In the genomic region with DNA sequence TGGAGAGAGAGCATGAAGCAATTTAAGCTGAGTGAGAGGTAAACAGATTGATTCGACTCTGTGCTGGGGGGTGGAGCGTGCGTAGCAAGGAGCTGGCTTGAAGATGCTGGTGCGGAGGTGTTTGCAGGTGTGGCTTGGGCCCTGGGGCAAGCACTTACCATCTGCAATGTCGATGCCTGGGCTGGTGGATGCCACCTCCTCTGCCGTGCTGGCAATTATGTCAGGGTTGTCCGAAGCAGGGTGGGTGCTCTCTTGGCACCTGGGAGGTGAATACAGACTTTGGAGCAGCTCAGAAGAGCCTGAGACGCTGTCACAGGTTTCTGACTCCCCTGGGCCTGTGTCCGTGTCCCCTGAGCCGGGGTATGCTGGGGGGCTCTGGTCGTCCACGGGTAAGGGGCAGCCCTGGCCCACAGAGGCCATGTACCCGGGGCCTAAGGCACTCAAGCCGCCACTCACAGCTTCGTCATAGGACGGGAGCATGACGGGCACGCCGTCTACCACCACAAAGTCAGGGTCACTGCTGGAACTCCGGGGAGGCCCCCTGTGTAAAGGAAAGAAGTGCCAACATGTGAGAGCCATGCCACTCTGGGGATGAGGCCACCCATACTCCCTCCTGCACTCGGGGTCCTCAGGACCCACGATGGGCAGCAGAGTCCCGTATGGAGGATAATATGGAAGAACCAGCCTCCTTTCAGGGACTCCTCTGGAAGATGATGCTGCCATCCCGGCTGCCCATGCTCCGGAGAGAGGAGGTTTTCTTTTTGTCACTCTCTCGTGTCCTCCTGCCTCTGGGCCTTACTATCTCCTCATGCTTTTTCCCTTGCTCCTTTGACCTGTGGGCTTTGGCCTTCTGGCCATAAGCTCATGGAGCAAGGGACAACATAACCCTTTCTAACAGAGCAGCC, we compare ENCODE assay signal across 26 cellular contexts.
DNase-seq lines count a peak whose midpoint lies in the region; ATAC-seq, FAIRE-seq and TF ChIP-seq lines count a peak whose summit lies in the region.
"Had no signal": no experiment of that assay in that cellular context is flagged by ENCODE, and none has a peak within 500 bp of the region (broad histone marks: within the 10 kb centered on the region; RNA-seq: fewer than 3 reads in every experiment).

No MANE protein-coding gene starts in this region.

- H3K18ac ChIP-seq in neuronal stem cell (ENCODE audit: low read length), result no peak overlapping the region

- H3K36me3 ChIP-seq in K562 (ENCODE audit: control insufficient read depth, insufficient read depth, low read length) (no peaks in the 10 kb centered on the region), neuronal stem cell (replicated peaks in 1 of 2; ENCODE audit: control insufficient read depth in 2 of 2, insufficient read depth in 2 of 2, low read length in 2 of 2) (no peaks in the 10 kb centered on the region), vagina (no peaks in the 10 kb centered on the region)

- 0 out of 5 replicates have a peak, but pooled peaks cover 0 to 3% of the 10 kb centered on the region in 2 experiments for H3K4me1 ChIP-seq in K562 (replicated peaks in 1 of 2; ENCODE audit: control insufficient read depth in 2 of 2, insufficient read depth in 2 of 2, low read length in 2 of 2)
- no peaks in the 10 kb centered on the region for H3K4me1 ChIP-seq in neuronal stem cell (ENCODE audit: control insufficient read depth in 2 of 2, insufficient read depth in 1 of 2, low read depth in 1 of 2, low read length in 2 of 2)
- no peaks in the 10 kb centered on the region for H3K4me1 ChIP-seq in vagina
- H3K4me1 ChIP-seq: A549; BLaER1 treated with 17β-estradiol and CSF1 and Interleukin-3, amounts not matched to agents 10 nM and 100 nM had no signal

- H3K27ac ChIP-seq in K562 (ENCODE audit: extremely low read depth, low read depth, low read length), result no peak overlapping the region
- H3K27ac ChIP-seq in neuronal stem cell (replicated peaks; ENCODE audit: low read length), result no peak overlapping the region
- no peak overlapping the region for H3K27ac ChIP-seq in vagina
- H3K27ac ChIP-seq: A549; BLaER1 treated with 17β-estradiol and CSF1 and Interleukin-3, amounts not matched to agents 10 nM and 100 nM; SK-N-MC had no signal

- H2AK5ac ChIP-seq in neuronal stem cell (ENCODE audit: low read depth, low read length), result no peak overlapping the region

- TF ChIP-seq POLR2A in K562 (conservative IDR thresholded peaks at IDR 0.05) (no peak), vagina (IDR thresholded peaks at IDR 0.05) (no peak)

- intact Hi-C loops in K562 (cut with micrococcal nuclease), result no loop called here
- intact Hi-C loops in vagina (cut with DNase I), result no loop called here

- H3K4me3 ChIP-seq in K562 (no peak overlapping the region), neuronal stem cell (ENCODE audit: low read length in 2 of 2) (no peak overlapping the region), vagina (no peak overlapping the region)
- H3K4me3 ChIP-seq: A549; BLaER1 treated with 17β-estradiol and CSF1 and Interleukin-3, amounts not matched to agents 10 nM and 100 nM; SK-N-MC had no signal

- no peak overlapping the region for H2AFZ ChIP-seq in K562 (ENCODE audit: low read depth, low read length)
- H2AFZ ChIP-seq in neuronal stem cell (ENCODE audit: low read length), result no peak overlapping the region

- no peak for TF ChIP-seq CTCF in K562 (IDR thresholded peaks at IDR 0.05 in 2 of 3, conservative IDR thresholded peaks at IDR 0.05 in 1 of 3; ENCODE audit: insufficient read depth in 2 of 3, low read depth in 1 of 3, low read length in 3 of 3)
- no peak for TF ChIP-seq CTCF in vagina (IDR thresholded peaks at IDR 0.05)

- DNase-seq in activated effector memory CD4-positive, alpha-beta T cell treated with anti-CD3 and anti-CD28 coated beads, Interleukin-2, amount 50 U/mL, for 16 hours, result peak; percentile 50
- no peak for DNase-seq in activated effector memory CD4-positive, alpha-beta T cell treated with Interleukin-2 at 50 U/mL for 16 hours
- DNase-seq in K562 (ENCODE audit: extremely low read depth in 1 of 4, low spot score in 3 of 4), result no peak
- DNase-seq in neuronal stem cell (ENCODE audit: low spot score), result no peak
- DNase-seq in vagina (ENCODE audit: extremely low spot score in 2 of 2), result peak; percentile 74 to 91
- DNase-seq in OCI-M2 (lab: John Stamatoyannopoulos, UW; ENCODE audit: unreplicated experiment), result no peak
- no peak for DNase-seq in CD1c-positive myeloid dendritic cell (ENCODE audit: extremely low spot score)
- DNase-seq: AML-193; CD4-positive, alpha-beta memory T cell; COR-L47; GF-D8; GOT3; HCEC 1CT; Kasumi-1; NCI-H1092 treated with DMSO at 0.1 percent for 48 hours; NCI-H2029; NCI-H2171; NCI-H226; NCI-H510A; NCI-H69; SIG-M5 had no signal

- H3K4me2 ChIP-seq in K562 (ENCODE audit: insufficient read depth, low read length), result no peak overlapping the region
- no peak overlapping the region for H3K4me2 ChIP-seq in neuronal stem cell (ENCODE audit: insufficient read depth, low read length, poor library complexity, severe bottlenecking)
- H3K4me2 ChIP-seq: A549; BLaER1 treated with 17β-estradiol and CSF1 and Interleukin-3, amounts not matched to agents 10 nM and 100 nM had no signal

- H3K79me1 ChIP-seq in neuronal stem cell (ENCODE audit: low read depth, low read length), result no peaks in the 10 kb centered on the region

- peak overlapping the region; percentile 33 for H4K91ac ChIP-seq in neuronal stem cell (ENCODE audit: low read depth, low read length, poor library complexity)

- H3K9ac ChIP-seq in K562 (ENCODE audit: insufficient read depth in 1 of 2, low read depth in 2 of 2, low read length in 2 of 2) (no peak overlapping the region), neuronal stem cell (ENCODE audit: low read depth, low read length, poor library complexity) (no peak overlapping the region)
- H3K9ac ChIP-seq: BLaER1 treated with 17β-estradiol and CSF1 and Interleukin-3, amounts not matched to agents 10 nM and 100 nM had no signal

- no peak overlapping the region for H2BK15ac ChIP-seq in neuronal stem cell (ENCODE audit: low read length)

- no peak for FAIRE-seq in K562 (lab: Jason Lieb, UNC)
- FAIRE-seq: A549, GM12891, RCC 7860 had no signal

- TF ChIP-seq EP300 in K562 (IDR thresholded peaks at IDR 0.05; ENCODE audit: low read length), result no peak

- no peak for ATAC-seq in K562
- ATAC-seq: A549 had no signal

- H3K23ac ChIP-seq in neuronal stem cell (ENCODE audit: low read depth, low read length, poor library complexity), result no peak overlapping the region

- H3K4ac ChIP-seq in neuronal stem cell (ENCODE audit: low read length), result no peak overlapping the region

- TF ChIP-seq RAD21 in K562 (CRISPR knock-in tag; conservative IDR thresholded peaks at IDR 0.05 in 1 of 2, IDR thresholded peaks at IDR 0.05 in 1 of 2), result no peak

- no peak overlapping the region for H3K14ac ChIP-seq in neuronal stem cell (ENCODE audit: low read length)

- H2BK5ac ChIP-seq in neuronal stem cell (ENCODE audit: low read length), result no peak overlapping the region

- in situ Hi-C loops in K562 (cut with MboI), result no loop called here

- POLR2A ChIA-PET in K562 (lab: Yijun Ruan, JAX), result no interaction called here

- BruUV-seq in K562 (replicated peaks; lab: Mats Ljungman, UMichigan), result no TSS peak

- H4K8ac ChIP-seq in neuronal stem cell (ENCODE audit: low read depth, low read length), result no peak overlapping the region

- no peak overlapping the region for H2BK120ac ChIP-seq in neuronal stem cell (ENCODE audit: low read depth, low read length)

- H3K79me2 ChIP-seq in K562 (ENCODE audit: control insufficient read depth, insufficient read depth, low read length), result no peaks in the 10 kb centered on the region

- WGBS in K562 (ENCODE audit: insufficient coverage, low coverage, missing lambda C conversion rate), result 56% methylated on average over 26 of the region's 26 CpGs
- no CpG with 5 or more reads among the region's 26 CpGs for WGBS in neuronal stem cell (ENCODE audit: extremely low coverage in 2 of 2, insufficient read length in 2 of 2, insufficient replicate concordance in 1 of 2), 2 donors

- H3K9me3 ChIP-seq in K562 (replicated peaks; ENCODE audit: control insufficient read depth, insufficient read depth, low read depth, low read length) (no peaks in the 10 kb centered on the region), neuronal stem cell (replicated peaks in 1 of 2; ENCODE audit: control insufficient read depth in 2 of 2, insufficient read depth in 1 of 2, low read depth in 1 of 2, low read length in 2 of 2) (peaks cover 0 to 5% of the 10 kb centered on the region in 2 donors), vagina (no peaks in the 10 kb centered on the region)
- H3K9me3 ChIP-seq: A549 had no signal

- CTCF ChIA-PET in K562 (lab: Yijun Ruan, JAX; ENCODE audit: low intra/inter-chr PET ratio), result no interaction called here

- H2BK12ac ChIP-seq in neuronal stem cell (ENCODE audit: low read length), result no peak overlapping the region

- H3K27me3 ChIP-seq in K562 (ENCODE audit: control insufficient read depth in 2 of 2, insufficient read depth in 2 of 2, low read length in 2 of 2), result no peaks in the 10 kb centered on the region; a peak in 1 of 5 replicates
- H3K27me3 ChIP-seq in neuronal stem cell (ENCODE audit: control insufficient read depth in 3 of 3, insufficient read depth in 3 of 3, low read depth in 1 of 3, low read length in 3 of 3), result peaks cover 0 to 3% (median 0%) of the 10 kb centered on the region in 3 experiments
- no peaks in the 10 kb centered on the region for H3K27me3 ChIP-seq in vagina
- H3K27me3 ChIP-seq: BLaER1 treated with 17β-estradiol and CSF1 and Interleukin-3, amounts not matched to agents 10 nM and 100 nM had no signal

- no peaks in the 10 kb centered on the region for H4K20me1 ChIP-seq in K562 (replicated peaks; ENCODE audit: control insufficient read depth, insufficient read depth, low read length)
- H4K20me1 ChIP-seq: BLaER1 treated with 17β-estradiol and CSF1 and Interleukin-3, amounts not matched to agents 10 nM and 100 nM had no signal

- no peaks in the 10 kb centered on the region for H3K9me1 ChIP-seq in K562 (ENCODE audit: control insufficient read depth, insufficient read depth, low read length)

TF ChIP-seq in K562, 482 proteins besides CTCF, POLR2A, EP300 and RAD21:
- no peak for TF ChIP-seq ZBTB43 (CRISPR knock-in tag; IDR thresholded peaks at IDR 0.05)
- TF ChIP-seq TEAD4 (IDR thresholded peaks at IDR 0.05; ENCODE audit: low read length), result no peak
- 0 out of 2 replicates have a peak, but pooled peaks have one; percentile 32 for TF ChIP-seq TEAD4 (CRISPR knock-in tag; IDR thresholded peaks at IDR 0.05; ENCODE audit: borderline replicate concordance)

Comparison
In these comparisons a context has a peak if more than half of its experiments do, and no peak if none do; other contexts are left out.
1. DNase-seq: peak in activated effector memory CD4-positive, alpha-beta T cell treated with anti-CD3 and anti-CD28 coated beads, Interleukin-2, amount 50 U/mL, for 16 hours (single experiment) and vagina (2 of 2); none in activated effector memory CD4-positive, alpha-beta T cell treated with Interleukin-2 at 50 U/mL for 16 hours (single experiment), K562 (0 of 4), neuronal stem cell (single experiment), OCI-M2 (single experiment) and CD1c-positive myeloid dendritic cell (single experiment).